8 cellular contexts compared by ENCODE assay signal in genomic region chrX:71254092-71254941, GRCh38. TPM values are rescaled to one million over a fixed set of nuclear protein-coding genes. Genes with fewer than 3 reads are reported as not detected.
DNase-seq lines count a peak whose midpoint lies in the region; ATAC-seq and FAIRE-seq lines count a peak whose summit lies in the region.

Gene ZMYM3 (minus strand): TSS chrX:71254140. CDS start chrX:71253255, 885 bp downstream.

- peak within 1 kb of the TSS; percentile 97 for H3K4me3 ChIP-seq in Karpas-422 (ENCODE audit: low read length)
- H3K4me3 ChIP-seq in muscle layer of duodenum (ENCODE audit: low read depth in 1 of 2, low read length in 2 of 2) = peak within 1 kb of the TSS; percentile 65 to 83

- peak within 1 kb of the TSS; percentile 91 for H3K9ac ChIP-seq in Karpas-422 (ENCODE audit: low read length)

- H3K27me3 ChIP-seq in Karpas-422 (ENCODE audit: low read length) (no peaks in the 10 kb centered on the region), muscle layer of duodenum (ENCODE audit: low read depth, low read length) (no peaks in the 10 kb centered on the region)

- peaks cover 19% of the 10 kb centered on the region for H3K79me2 ChIP-seq in Karpas-422 (ENCODE audit: low read length)

- H3K36me3 ChIP-seq in Karpas-422 (ENCODE audit: insufficient read depth, low read length) = no peaks in the 10 kb centered on the region
- H3K36me3 ChIP-seq in muscle layer of duodenum (ENCODE audit: control insufficient read depth in 1 of 2, insufficient read depth in 2 of 2, low read length in 2 of 2) = peaks cover 0 to 7% of the 10 kb centered on the region in 2 donors

- DNase-seq in DMS79 treated with DMSO at 0.1 percent for 48 hours (lab: John Stamatoyannopoulos, UW) (peak; percentile 55), Karpas-422 (peak; percentile 92), RCC 7860 (ENCODE audit: low spot score) (peak; percentile 63)
- peak; percentile 80 to 85 for DNase-seq in activated T-cell treated with anti-CD3 and anti-CD28 coated beads, Interleukin-2, amount 50 U/mL, for 48 hours
- DNase-seq in stimulated activated CD8-positive, alpha-beta memory T cell treated with anti-CD3 and anti-CD28 coated beads, Interleukin-7, amount 100 ng/mL, for 1 hour (ENCODE audit: low read depth in 2 of 2) = peak; percentile 53 to 58

- ATAC-seq in GM21825 (IDR thresholded peaks at IDR 0.05; ENCODE audit: unreplicated experiment) (peak; percentile 68), esophagus mucosa (peak; percentile 91)

- peak within 1 kb of the TSS; percentile 81 for H3K4me2 ChIP-seq in Karpas-422 (ENCODE audit: low read depth, low read length, poor library complexity, severe bottlenecking)

- FAIRE-seq in RCC 7860 (lab: Jason Lieb, UNC) = no peak

- no peaks in the 10 kb centered on the region for H3K9me3 ChIP-seq in Karpas-422 (ENCODE audit: low read length)
- no peaks in the 10 kb centered on the region for H3K9me3 ChIP-seq in muscle layer of duodenum (ENCODE audit: control insufficient read depth in 1 of 2, low read length in 2 of 2)

- H3K27ac ChIP-seq in Karpas-422 (ENCODE audit: low read length) (peak within 1 kb of the TSS; percentile 87), muscle layer of duodenum (ENCODE audit: low read length) (peak within 1 kb of the TSS; percentile 39)

- peak within 1 kb of the TSS; percentile 45; the same call in 1 of the 2 replicates for H2AFZ ChIP-seq in Karpas-422 (ENCODE audit: low read length)

- H4K20me1 ChIP-seq in Karpas-422 (ENCODE audit: insufficient read depth, low read depth, low read length) = no peaks in the 10 kb centered on the region

- H3K4me1 ChIP-seq in Karpas-422 (ENCODE audit: low read length) = peaks cover 21% of the 10 kb centered on the region
- peaks cover 0 to 20% of the 10 kb centered on the region in 2 donors for H3K4me1 ChIP-seq in muscle layer of duodenum (ENCODE audit: control insufficient read depth in 1 of 2, insufficient read depth in 2 of 2, low read length in 2 of 2)

- H3K9me2 ChIP-seq in Karpas-422 (replicated peaks; ENCODE audit: insufficient read depth, low read length) = no peaks in the 10 kb centered on the region

RNA-seq across cellular contexts. Expression of gene ZMYM3, which starts in this region (rescaled TPM):
- 28.3 and 29.1 TPM in 2 replicates for total RNA-seq in Karpas-422 (2014; rRNA removed; shearing (Covaris generic); ENCODE audit: low replicate concordance)
- total RNA-seq in esophagus mucosa = 8.5 TPM

Comparison
In these comparisons a context has a peak if more than half of its experiments do, and no peak if none do; other contexts are left out.
1. Peak in every context shown above with its lines: DNase-seq, ATAC-seq, H3K4me3 ChIP-seq and H3K27ac ChIP-seq.